In the genomic region with DNA sequence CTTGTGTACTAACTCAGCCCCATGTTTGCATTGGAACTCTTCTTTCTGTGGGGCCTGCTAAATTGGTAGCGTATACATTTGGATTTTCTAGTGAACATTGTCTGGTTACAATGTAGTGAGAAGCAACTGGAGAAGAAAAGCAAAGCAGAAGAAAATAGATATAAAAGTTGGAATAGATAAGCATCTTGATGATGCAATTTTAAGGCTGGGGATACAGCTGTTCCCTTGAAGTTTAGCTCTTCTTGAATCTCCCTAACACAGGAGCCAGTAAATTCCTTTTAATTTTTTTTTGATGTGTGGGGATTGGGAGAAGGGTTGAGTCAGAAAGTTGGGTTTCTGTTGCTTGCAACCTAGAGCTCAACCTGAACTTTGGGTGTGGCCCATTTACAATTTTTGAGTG, we compare ENCODE assay signal across 35 cellular contexts.
"Had no signal": no experiment of that assay in that cellular context is flagged by ENCODE, and none has a peak within 500 bp of the region (broad histone marks: within the 10 kb centered on the region; RNA-seq: fewer than 3 reads in every experiment).

No MANE protein-coding gene starts in this region.

- DNase-seq: Karpas-422, Kasumi-1, MG63, MM.1S, MV-4-11, NCI-H1048, NCI-H1092, NCI-H1092 treated with DMSO at 0.1 percent for 48 hours, NCI-H1105, NCI-H1105 treated with DMSO at 0.1 percent for 48 hours, NCI-H1417, NCI-H1417 treated with DMSO at 0.1 percent for 48 hours, NCI-H1436, NCI-H1436 treated with DMSO at 0.1 percent for 48 hours, NCI-H146, NCI-H1694, NCI-H1694 treated with DMSO at 0.1 percent for 48 hours, NCI-H187, NCI-H187 treated with DMSO at 0.1 percent for 48 hours, NCI-H1930, NCI-H2029, NCI-H2029 treated with DMSO at 0.1 percent for 48 hours, NCI-H2081, NCI-H2081 treated with DMSO at 0.1 percent for 48 hours, NCI-H2107, NCI-H2171, NCI-H2171 treated with DMSO at 0.1 percent for 48 hours, NCI-H2227 treated with DMSO at 0.1 percent for 48 hours, NCI-H226, NCI-H345, NCI-H446, NCI-H446 treated with DMSO at 0.1 percent for 48 hours, NCI-H510A, NCI-H510A treated with DMSO at 0.1 percent for 48 hours, NCI-H524 had no signal

- H3K27me3 ChIP-seq: MG63 had no signal

- H3K9me3 ChIP-seq: MG63 had no signal

- H3K36me3 ChIP-seq: MG63 had no signal

- H3K4me3 ChIP-seq: MG63 had no signal
